ENCODE assay signal across 12 cellular contexts in genomic region chr10:15314482-15315070, GRCh38.
"Had no signal": no experiment of that assay in that cellular context is flagged by ENCODE, and none has a peak within 500 bp of the region (broad histone marks: within the 10 kb centered on the region; RNA-seq: fewer than 3 reads in every experiment).

No MANE protein-coding gene starts in this region.

- H3K36me3 Mint-ChIP-seq: activated naive CD8-positive, alpha-beta T cell; immature natural killer cell; natural killer cell had no signal

- H3K9me3 ChIP-seq: psoas muscle, SJSA1, transverse colon had no signal

- H3K4me1 ChIP-seq: psoas muscle had no signal

- H3K36me3 ChIP-seq: transverse colon had no signal

- H3K27me3 ChIP-seq: SJSA1, transverse colon had no signal

- H3K4me3 ChIP-seq: psoas muscle, SJSA1 had no signal

- H3K27ac Mint-ChIP-seq: activated naive CD8-positive, alpha-beta T cell; activated T-cell treated with anti-CD3 and anti-CD28 coated beads, Interleukin-2, amount 50 U/mL, for 24 hours; immature natural killer cell; natural killer cell had no signal

- H3K4me3 Mint-ChIP-seq: activated naive CD8-positive, alpha-beta T cell; activated T-cell treated with anti-CD3 and anti-CD28 coated beads, Interleukin-2, amount 50 U/mL, for 24 hours; immature natural killer cell; natural killer cell had no signal

- DNase-seq: activated effector memory CD4-positive, alpha-beta T cell treated with Interleukin-2 at 50 U/mL for 16 hours; activated T-cell treated with anti-CD3 and anti-CD28 coated beads, Interleukin-2, amount 50 U/mL, for 24 hours; immature natural killer cell; mammary epithelial cell; natural killer cell; psoas muscle; stimulated activated CD4-positive, alpha-beta T cell treated with anti-CD3 and anti-CD28 coated beads, Interleukin-15, amount 100 ng/mL, for 24 hours; SW 1271; transverse colon had no signal

- H3K27me3 Mint-ChIP-seq: activated naive CD8-positive, alpha-beta T cell; activated T-cell treated with anti-CD3 and anti-CD28 coated beads, Interleukin-2, amount 50 U/mL, for 24 hours had no signal

- ATAC-seq: activated CD4-positive, CD25-positive, alpha-beta regulatory T cell treated with anti-CD3 and anti-CD28 coated beads, Interleukin-2, amount 50 U/mL, for 24 hours; natural killer cell; psoas muscle had no signal

- H3K9me3 Mint-ChIP-seq: activated T-cell treated with anti-CD3 and anti-CD28 coated beads, Interleukin-2, amount 50 U/mL, for 24 hours; immature natural killer cell; natural killer cell had no signal

- H3K27ac ChIP-seq: psoas muscle had no signal
